Comparison of ENCODE assay signal across 8 cellular contexts in genomic region chr15:74937226-74937601, GRCh38.
A peak's percentile ranks its signal among the peaks of the same experiment; 100 is the strongest.
DNase-seq lines count a peak whose midpoint lies in the region; TF ChIP-seq lines count a peak whose summit lies in the region.

No MANE protein-coding gene starts in this region.

- H3K27me3 Mint-ChIP-seq in nephron (ENCODE audit: low read depth) = no peaks in the 10 kb centered on the region

- peak overlapping the region; percentile 96 for H3K9ac ChIP-seq in NT2/D1 (ENCODE audit: insufficient read length, low read depth)

- TF ChIP-seq CTCF in nephron (IDR thresholded peaks at IDR 0.05; ENCODE audit: unreplicated experiment in 3 of 3) = no peak

- peak overlapping the region; percentile 93 for H3K4me3 ChIP-seq in NT2/D1 (ENCODE audit: insufficient read length, low read depth)
- H3K4me3 ChIP-seq in effector memory CD4-positive, alpha-beta T cell (ENCODE audit: insufficient read depth, low read depth, low read length, poor library complexity, severe bottlenecking) = peak overlapping the region; percentile 99

- DNase-seq in DMS53 (lab: John Stamatoyannopoulos, UW) = peak; percentile 72
- no peak for DNase-seq in DMS53 treated with DMSO at 0.1 percent for 48 hours (lab: John Stamatoyannopoulos, UW; ENCODE audit: unreplicated experiment)
- no peak for DNase-seq in NT2/D1 (ENCODE audit: low read depth, low spot score)
- DNase-seq in effector memory CD4-positive, alpha-beta T cell = no peak
- no peak for DNase-seq in NCI-H2029 (lab: John Stamatoyannopoulos, UW)
- DNase-seq in activated CD4-positive, CD25-positive, alpha-beta regulatory T cell (lab: John Stamatoyannopoulos, UW) = no peak
- no peak for DNase-seq in GM19240 (ENCODE audit: insufficient read length, low spot score)

- H3K36me3 Mint-ChIP-seq in nephron (ENCODE audit: low read depth) = no peaks in the 10 kb centered on the region

- no peaks in the 10 kb centered on the region for H3K9me3 ChIP-seq in NT2/D1 (ENCODE audit: insufficient read depth, low read length)
- H3K9me3 ChIP-seq in effector memory CD4-positive, alpha-beta T cell (ENCODE audit: control insufficient read depth, low read length) = no peaks in the 10 kb centered on the region

- peak overlapping the region; percentile 87 to 95 (median 94) for H3K27ac Mint-ChIP-seq in nephron

- peaks cover 9% of the 10 kb centered on the region for H3K36me3 ChIP-seq in NT2/D1 (ENCODE audit: insufficient read depth, insufficient read length, low read length)
- no peaks in the 10 kb centered on the region for H3K36me3 ChIP-seq in effector memory CD4-positive, alpha-beta T cell (ENCODE audit: control insufficient read depth, insufficient read depth, low read length)

- H3K9me3 Mint-ChIP-seq in nephron = no peaks in the 10 kb centered on the region

- no peaks in the 10 kb centered on the region for H3K4me1 ChIP-seq in NT2/D1 (ENCODE audit: insufficient read depth, insufficient read length)
- H3K4me1 ChIP-seq in effector memory CD4-positive, alpha-beta T cell (ENCODE audit: control insufficient read depth, insufficient read depth, low read length, poor library complexity, severe bottlenecking) = peaks cover 14% of the 10 kb centered on the region

- peaks cover 14% of the 10 kb centered on the region for H3K4me1 Mint-ChIP-seq in nephron

- H3K27ac ChIP-seq in effector memory CD4-positive, alpha-beta T cell (ENCODE audit: insufficient read depth, low read length, poor library complexity, severe bottlenecking) = peak overlapping the region; percentile 80

- no peaks in the 10 kb centered on the region for H3K27me3 ChIP-seq in NT2/D1 (ENCODE audit: insufficient read depth, insufficient read length)
- no peaks in the 10 kb centered on the region for H3K27me3 ChIP-seq in effector memory CD4-positive, alpha-beta T cell (replicated peaks; ENCODE audit: control insufficient read depth, insufficient read depth, low read length, poor library complexity, severe bottlenecking)

- peak overlapping the region; percentile 85 to 99 (median 94) for H3K4me3 Mint-ChIP-seq in nephron
